In the genomic region with DNA sequence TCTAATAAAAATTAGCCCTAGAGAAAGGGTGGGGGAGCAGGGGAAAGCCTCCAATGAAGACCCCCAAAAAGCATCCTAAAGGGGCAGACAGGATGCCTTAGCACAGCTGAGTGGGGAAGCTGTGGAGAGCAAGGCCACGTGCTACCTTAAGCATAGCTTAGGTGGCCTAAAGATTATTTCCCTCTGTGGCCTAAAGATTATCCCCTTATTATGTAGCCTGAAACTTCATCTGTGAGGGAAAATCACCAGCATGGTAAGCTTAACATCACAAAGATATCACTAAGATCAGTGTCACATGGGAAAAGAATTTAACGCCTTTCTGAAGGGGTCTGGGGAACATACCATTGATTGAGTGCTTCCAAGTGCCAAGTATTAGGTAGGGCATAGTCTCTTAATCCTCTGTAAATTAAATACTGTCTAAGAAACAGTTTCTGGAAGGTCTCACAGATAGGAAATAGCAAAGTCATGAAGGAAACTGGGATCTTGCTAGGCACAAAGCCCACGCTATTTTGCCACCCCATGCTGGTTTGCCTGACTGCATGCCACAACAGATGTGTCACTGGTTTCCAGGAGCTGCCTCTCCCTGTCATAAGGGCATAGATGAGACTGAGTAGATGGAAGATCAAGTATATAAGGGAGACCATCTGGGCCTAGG, we compare ENCODE assay signal across 14 cellular contexts.
DNase-seq lines count a peak whose midpoint lies in the region; ATAC-seq and TF ChIP-seq lines count a peak whose summit lies in the region.
"Had no signal": no experiment of that assay in that cellular context is flagged by ENCODE, and none has a peak within 500 bp of the region (broad histone marks: within the 10 kb centered on the region; RNA-seq: fewer than 3 reads in every experiment).

No MANE protein-coding gene starts in this region.

- no peak for TF ChIP-seq POLR2A in suprapubic skin (IDR thresholded peaks at IDR 0.05)

- no peak overlapping the region for H3K4me3 ChIP-seq in fibroblast of the aortic adventitia (ENCODE audit: low read depth, low read length)
- no peak overlapping the region for H3K4me3 ChIP-seq in suprapubic skin
- H3K4me3 ChIP-seq: left ventricle myocardium inferior, upper lobe of left lung had no signal

- CTCF ChIA-PET in WTC11 (lab: Charles Lee): interaction anchor here (1.0 kb wide), 1 partner anchor 10 kb away, joined by 3 read pairs; no protein-coding TSS in a partner anchor
- CTCF ChIA-PET in activated CD8-positive, alpha-beta T cell treated with anti-CD3 and anti-CD28 coated beads for 36 hours (lab: Charles Lee): interaction anchor here (1.3 kb wide), 1 partner anchor 15 kb away, joined by 3 read pairs; no protein-coding TSS in a partner anchor

- no peak for DNase-seq in activated naive CD8-positive, alpha-beta T cell treated with anti-CD3 and anti-CD28 coated beads, Interleukin-2, amount 50 U/mL, for 24 hours
- DNase-seq in activated naive CD8-positive, alpha-beta T cell treated with anti-CD3 and anti-CD28 coated beads for 36 hours: no peak
- DNase-seq in WTC11 (ENCODE audit: low spot score) (no peak), fibroblast of the aortic adventitia (ENCODE audit: low read depth) (peak; percentile 38), superior temporal gyrus (ENCODE audit: extremely low spot score) (peak; percentile 2), suprapubic skin (ENCODE audit: low spot score in 2 of 2) (no peak)
- DNase-seq in activated CD8-positive, alpha-beta T cell treated with anti-CD3 and anti-CD28 coated beads for 36 hours: no peak
- DNase-seq: activated CD4-positive, alpha-beta T cell treated with anti-CD3 and anti-CD28 coated beads for 4 hours; activated effector memory CD4-positive, alpha-beta T cell treated with anti-CD3 and anti-CD28 coated beads, Interleukin-2, amount 50 U/mL, for 16 hours; left ventricle myocardium inferior; NCI-H1930; stimulated activated CD4-positive, alpha-beta T cell treated with anti-CD3 and anti-CD28 coated beads, Interleukin-12 subunit alpha, Interleukin-12 subunit beta, amount 100 ng/mL, for 4 hours; upper lobe of left lung had no signal

- no peak overlapping the region for H3K27ac ChIP-seq in suprapubic skin
- H3K27ac ChIP-seq: left ventricle myocardium inferior, upper lobe of left lung had no signal

- no peaks in the 10 kb centered on the region for H3K36me3 ChIP-seq in suprapubic skin
- H3K36me3 ChIP-seq: left ventricle myocardium inferior, upper lobe of left lung had no signal

- no peaks in the 10 kb centered on the region for H3K27me3 ChIP-seq in suprapubic skin
- H3K27me3 ChIP-seq: upper lobe of left lung had no signal

- H3K36me3 Mint-ChIP-seq in activated naive CD8-positive, alpha-beta T cell treated with anti-CD3 and anti-CD28 coated beads, Interleukin-2, amount 50 U/mL, for 24 hours (ENCODE audit: low read depth): peaks cover 3% of the 10 kb centered on the region
- H3K36me3 Mint-ChIP-seq in activated naive CD8-positive, alpha-beta T cell treated with anti-CD3 and anti-CD28 coated beads for 36 hours: no peaks in the 10 kb centered on the region
- no peaks in the 10 kb centered on the region for H3K36me3 Mint-ChIP-seq in WTC11
- H3K36me3 Mint-ChIP-seq in activated CD8-positive, alpha-beta T cell treated with anti-CD3 and anti-CD28 coated beads for 36 hours (ENCODE audit: low read depth): no peaks in the 10 kb centered on the region

- H3K27ac Mint-ChIP-seq in activated naive CD8-positive, alpha-beta T cell treated with anti-CD3 and anti-CD28 coated beads, Interleukin-2, amount 50 U/mL, for 24 hours: no peak overlapping the region
- no peak overlapping the region for H3K27ac Mint-ChIP-seq in activated naive CD8-positive, alpha-beta T cell treated with anti-CD3 and anti-CD28 coated beads for 36 hours
- H3K27ac Mint-ChIP-seq in WTC11: no peak overlapping the region; the same call in 1 of the 2 replicates
- no peak overlapping the region for H3K27ac Mint-ChIP-seq in activated CD8-positive, alpha-beta T cell treated with anti-CD3 and anti-CD28 coated beads for 36 hours

- 86% methylated on average over 3 of the region's 3 CpGs for WGBS in suprapubic skin

- TF ChIP-seq CTCF in WTC11 (IDR thresholded peaks at IDR 0.05) (no peak), fibroblast of the aortic adventitia (IDR thresholded peaks at IDR 0.05; ENCODE audit: insufficient read depth, low read length) (no peak), suprapubic skin (IDR thresholded peaks at IDR 0.05) (no peak)
- TF ChIP-seq CTCF in activated CD8-positive, alpha-beta T cell treated with anti-CD3 and anti-CD28 coated beads for 36 hours (IDR thresholded peaks at IDR 0.05): no peak

- H3K9me3 Mint-ChIP-seq in activated naive CD8-positive, alpha-beta T cell treated with anti-CD3 and anti-CD28 coated beads, Interleukin-2, amount 50 U/mL, for 24 hours: peaks cover 4% of the 10 kb centered on the region
- no peaks in the 10 kb centered on the region for H3K9me3 Mint-ChIP-seq in activated naive CD8-positive, alpha-beta T cell treated with anti-CD3 and anti-CD28 coated beads for 36 hours
- no peaks in the 10 kb centered on the region for H3K9me3 Mint-ChIP-seq in WTC11
- no peaks in the 10 kb centered on the region for H3K9me3 Mint-ChIP-seq in activated CD8-positive, alpha-beta T cell treated with anti-CD3 and anti-CD28 coated beads for 36 hours

- peak; percentile 46 for ATAC-seq in activated naive CD8-positive, alpha-beta T cell treated with anti-CD3 and anti-CD28 coated beads, Interleukin-2, amount 50 U/mL, for 24 hours
- ATAC-seq in WTC11: peak; percentile 58
- ATAC-seq in activated CD8-positive, alpha-beta T cell treated with anti-CD3 and anti-CD28 coated beads for 36 hours: no peak
- no peak for ATAC-seq in GM19397 (IDR thresholded peaks at IDR 0.05; ENCODE audit: unreplicated experiment)

- H3K4me1 Mint-ChIP-seq in activated naive CD8-positive, alpha-beta T cell treated with anti-CD3 and anti-CD28 coated beads, Interleukin-2, amount 50 U/mL, for 24 hours: peaks cover 10% of the 10 kb centered on the region
- H3K4me1 Mint-ChIP-seq in activated naive CD8-positive, alpha-beta T cell treated with anti-CD3 and anti-CD28 coated beads for 36 hours: peaks cover 12% of the 10 kb centered on the region
- peaks cover 17% of the 10 kb centered on the region for H3K4me1 Mint-ChIP-seq in WTC11
- H3K4me1 Mint-ChIP-seq in activated CD8-positive, alpha-beta T cell treated with anti-CD3 and anti-CD28 coated beads for 36 hours (ENCODE audit: low read depth): peaks cover 10% of the 10 kb centered on the region

- no peaks in the 10 kb centered on the region for H3K4me1 ChIP-seq in suprapubic skin
- H3K4me1 ChIP-seq: left ventricle myocardium inferior had no signal

- no peak for TF ChIP-seq EP300 in suprapubic skin (IDR thresholded peaks at IDR 0.05)

- H3K9me3 ChIP-seq in suprapubic skin: no peaks in the 10 kb centered on the region
- H3K9me3 ChIP-seq: upper lobe of left lung had no signal

- H3K27me3 Mint-ChIP-seq in activated naive CD8-positive, alpha-beta T cell treated with anti-CD3 and anti-CD28 coated beads, Interleukin-2, amount 50 U/mL, for 24 hours: no peaks in the 10 kb centered on the region
- H3K27me3 Mint-ChIP-seq in activated naive CD8-positive, alpha-beta T cell treated with anti-CD3 and anti-CD28 coated beads for 36 hours: no peaks in the 10 kb centered on the region
- no peaks in the 10 kb centered on the region for H3K27me3 Mint-ChIP-seq in WTC11 (ENCODE audit: low read depth)
- H3K27me3 Mint-ChIP-seq in activated CD8-positive, alpha-beta T cell treated with anti-CD3 and anti-CD28 coated beads for 36 hours: no peaks in the 10 kb centered on the region

- POLR2A ChIA-PET in WTC11 (lab: Charles Lee): interaction anchor here (0.6 kb wide), 1 partner anchor 171 kb away, joined by 3 read pairs; no protein-coding TSS in a partner anchor
- POLR2A ChIA-PET in activated CD8-positive, alpha-beta T cell treated with anti-CD3 and anti-CD28 coated beads for 36 hours (lab: Charles Lee): no interaction called here

- intact Hi-C loops in activated CD8-positive, alpha-beta T cell treated with anti-CD3 and anti-CD28 coated beads for 36 hours (cut with micrococcal nuclease): no loop called here

- no peak overlapping the region for H3K4me3 Mint-ChIP-seq in activated naive CD8-positive, alpha-beta T cell treated with anti-CD3 and anti-CD28 coated beads, Interleukin-2, amount 50 U/mL, for 24 hours
- H3K4me3 Mint-ChIP-seq in activated naive CD8-positive, alpha-beta T cell treated with anti-CD3 and anti-CD28 coated beads for 36 hours: no peak overlapping the region
- H3K4me3 Mint-ChIP-seq in WTC11: no peak overlapping the region
- no peak overlapping the region for H3K4me3 Mint-ChIP-seq in activated CD8-positive, alpha-beta T cell treated with anti-CD3 and anti-CD28 coated beads for 36 hours

TF ChIP-seq in WTC11, 78 proteins besides CTCF, POLR2A, EP300 and RAD21 (continues in another document):
- TF ChIP-seq ZNF423 (CRISPR knock-in tag; IDR thresholded peaks at IDR 0.05) (no peak), ZNF138 (CRISPR knock-in tag; conservative IDR thresholded peaks at IDR 0.05) (no peak), ZNF416 (CRISPR knock-in tag; IDR thresholded peaks at IDR 0.05) (no peak), FOXP1 (CRISPR knock-in tag; IDR thresholded peaks at IDR 0.05; ENCODE audit: borderline replicate concordance) (no peak)
- TF ChIP-seq, protein P1, sequence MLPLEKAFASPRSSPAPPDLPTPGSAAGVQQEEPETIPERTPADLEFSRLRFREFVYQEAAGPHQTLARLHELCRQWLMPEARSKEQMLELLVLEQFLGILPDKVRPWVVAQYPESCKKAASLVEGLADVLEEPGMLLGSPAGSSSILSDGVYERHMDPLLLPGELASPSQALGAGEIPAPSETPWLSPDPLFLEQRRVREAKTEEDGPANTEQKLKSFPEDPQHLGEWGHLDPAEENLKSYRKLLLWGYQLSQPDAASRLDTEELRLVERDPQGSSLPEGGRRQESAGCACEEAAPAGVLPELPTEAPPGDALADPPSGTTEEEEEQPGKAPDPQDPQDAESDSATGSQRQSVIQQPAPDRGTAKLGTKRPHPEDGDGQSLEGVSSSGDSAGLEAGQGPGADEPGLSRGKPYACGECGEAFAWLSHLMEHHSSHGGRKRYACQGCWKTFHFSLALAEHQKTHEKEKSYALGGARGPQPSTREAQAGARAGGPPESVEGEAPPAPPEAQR (CRISPR knock-in tag; IDR thresholded peaks at IDR 0.05): no peak
- TF ChIP-seq, protein P2, sequence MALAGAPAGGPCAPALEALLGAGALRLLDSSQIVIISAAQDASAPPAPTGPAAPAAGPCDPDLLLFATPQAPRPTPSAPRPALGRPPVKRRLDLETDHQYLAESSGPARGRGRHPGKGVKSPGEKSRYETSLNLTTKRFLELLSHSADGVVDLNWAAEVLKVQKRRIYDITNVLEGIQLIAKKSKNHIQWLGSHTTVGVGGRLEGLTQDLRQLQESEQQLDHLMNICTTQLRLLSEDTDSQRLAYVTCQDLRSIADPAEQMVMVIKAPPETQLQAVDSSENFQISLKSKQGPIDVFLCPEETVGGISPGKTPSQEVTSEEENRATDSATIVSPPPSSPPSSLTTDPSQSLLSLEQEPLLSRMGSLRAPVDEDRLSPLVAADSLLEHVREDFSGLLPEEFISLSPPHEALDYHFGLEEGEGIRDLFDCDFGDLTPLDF (CRISPR knock-in tag; IDR thresholded peaks at IDR 0.05): no peak

Comparison
In these comparisons a context has a peak if more than half of its experiments do, and no peak if none do; other contexts are left out.
1. ATAC-seq: peak in activated naive CD8-positive, alpha-beta T cell treated with anti-CD3 and anti-CD28 coated beads, Interleukin-2, amount 50 U/mL, for 24 hours (single experiment) and WTC11 (single experiment); none in activated CD8-positive, alpha-beta T cell treated with anti-CD3 and anti-CD28 coated beads for 36 hours (single experiment) and GM19397 (single experiment).
2. DNase-seq: peak in fibroblast of the aortic adventitia (single experiment) and superior temporal gyrus (single experiment); none in activated naive CD8-positive, alpha-beta T cell treated with anti-CD3 and anti-CD28 coated beads, Interleukin-2, amount 50 U/mL, for 24 hours (single experiment), activated naive CD8-positive, alpha-beta T cell treated with anti-CD3 and anti-CD28 coated beads for 36 hours (single experiment), WTC11 (single experiment), activated CD8-positive, alpha-beta T cell treated with anti-CD3 and anti-CD28 coated beads for 36 hours (single experiment) and suprapubic skin (0 of 2).